ENCODE assay signal across 28 cellular contexts in the genomic region with DNA sequence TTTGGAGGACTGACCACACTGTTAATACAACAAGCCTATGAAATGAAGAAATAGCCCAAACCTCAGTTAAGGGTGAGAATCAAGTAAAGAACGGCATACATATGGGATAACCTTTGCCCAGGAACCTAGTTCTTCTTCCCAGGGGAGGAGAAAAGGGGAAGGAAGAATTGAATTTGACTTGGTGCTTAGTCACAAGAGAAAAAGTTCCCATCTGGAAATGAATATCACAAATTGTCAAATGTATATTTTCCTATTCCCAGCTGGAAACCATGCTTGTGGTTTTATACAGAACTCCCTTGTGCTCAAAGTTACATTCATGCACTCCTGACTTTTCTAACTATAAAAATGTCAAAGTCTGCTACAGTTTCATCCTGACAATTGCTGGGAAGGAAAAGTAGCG. TPM values are rescaled to one million over a fixed set of nuclear protein-coding genes. Genes with fewer than 3 reads are reported as not detected.
A peak's percentile ranks its signal among the peaks of the same experiment; 100 is the strongest.
DNase-seq lines count a peak whose midpoint lies in the region; ATAC-seq, FAIRE-seq and TF ChIP-seq lines count a peak whose summit lies in the region.
"Had no signal": no experiment of that assay in that cellular context is flagged by ENCODE, and none has a peak within 500 bp of the region (broad histone marks: within the 10 kb centered on the region; RNA-seq: fewer than 3 reads in every experiment).

No MANE protein-coding gene starts in this region.

- no peak overlapping the region for H2AFZ ChIP-seq in astrocyte (ENCODE audit: low read depth, low read length)

- ATAC-seq in upper lobe of right lung (peak; percentile 67), GM21367 (IDR thresholded peaks at IDR 0.05; ENCODE audit: unreplicated experiment) (no peak)
- ATAC-seq in stimulated activated effector memory CD8-positive, alpha-beta T cell treated with anti-CD3 and anti-CD28 coated beads, Interleukin-12 subunit alpha, Interleukin-12 subunit beta, amount 100 ng/mL, for 72 hours = no peak
- ATAC-seq: esophagus mucosa, natural killer cell, Panc1, right cardiac atrium had no signal

- FAIRE-seq in astrocyte (lab: Jason Lieb, UNC) = peak; percentile 70
- FAIRE-seq: GM12892, TTC549 had no signal

- peak overlapping the region; percentile 18 for H3K4me2 ChIP-seq in astrocyte (ENCODE audit: low read length)

- H3K4me3 ChIP-seq in astrocyte (ENCODE audit: insufficient read depth, low read depth, low read length) = no peak overlapping the region
- H3K4me3 ChIP-seq in upper lobe of right lung = no peak overlapping the region
- H3K4me3 ChIP-seq: cardiac muscle cell had no signal

- H3K27ac ChIP-seq in astrocyte (ENCODE audit: low read depth, low read length) = no peak overlapping the region
- H3K27ac ChIP-seq in upper lobe of right lung = no peak overlapping the region
- H3K27ac ChIP-seq: cardiac muscle cell had no signal

- no peak overlapping the region for H3K9ac ChIP-seq in astrocyte (ENCODE audit: low read length)

- H3K4me1 Mint-ChIP-seq in astrocyte (ENCODE audit: low read depth, unreplicated experiment) = peaks cover 23% of the 10 kb centered on the region
- H3K4me1 Mint-ChIP-seq in stimulated activated effector memory CD8-positive, alpha-beta T cell treated with anti-CD3 and anti-CD28 coated beads, Interleukin-12 subunit alpha, Interleukin-12 subunit beta, amount 100 ng/mL, for 72 hours = peaks cover 2% of the 10 kb centered on the region

- intact Hi-C loops in upper lobe of right lung (cut with DNase I) = no loop called here

- H3K9me3 ChIP-seq in astrocyte (ENCODE audit: insufficient read depth, low read depth, low read length) (no peaks in the 10 kb centered on the region), upper lobe of right lung (no peaks in the 10 kb centered on the region)

- no peaks in the 10 kb centered on the region for H3K36me3 Mint-ChIP-seq in astrocyte (ENCODE audit: low read depth, unreplicated experiment)
- H3K36me3 Mint-ChIP-seq in stimulated activated effector memory CD8-positive, alpha-beta T cell treated with anti-CD3 and anti-CD28 coated beads, Interleukin-12 subunit alpha, Interleukin-12 subunit beta, amount 100 ng/mL, for 72 hours = no peaks in the 10 kb centered on the region
- H3K36me3 Mint-ChIP-seq: CD4-positive, CD25-positive, alpha-beta regulatory T cell; natural killer cell; type B pancreatic cell had no signal

- TF ChIP-seq CTCF in astrocyte (IDR thresholded peaks at IDR 0.05; ENCODE audit: insufficient read depth, low read depth, low read length) = no peak
- no peak for TF ChIP-seq CTCF in upper lobe of right lung (IDR thresholded peaks at IDR 0.05)

- H4K20me1 ChIP-seq in astrocyte (ENCODE audit: insufficient read depth, low read length) = no peaks in the 10 kb centered on the region

- peak overlapping the region; percentile 35 for H3K27ac Mint-ChIP-seq in astrocyte (ENCODE audit: unreplicated experiment)
- H3K27ac Mint-ChIP-seq in stimulated activated effector memory CD8-positive, alpha-beta T cell treated with anti-CD3 and anti-CD28 coated beads, Interleukin-12 subunit alpha, Interleukin-12 subunit beta, amount 100 ng/mL, for 72 hours = no peak overlapping the region
- H3K27ac Mint-ChIP-seq: CD4-positive, CD25-positive, alpha-beta regulatory T cell; endodermal cell; type B pancreatic cell had no signal

- H3K9me3 Mint-ChIP-seq in astrocyte (ENCODE audit: unreplicated experiment) = no peaks in the 10 kb centered on the region
- H3K9me3 Mint-ChIP-seq in stimulated activated effector memory CD8-positive, alpha-beta T cell treated with anti-CD3 and anti-CD28 coated beads, Interleukin-12 subunit alpha, Interleukin-12 subunit beta, amount 100 ng/mL, for 72 hours = no peaks in the 10 kb centered on the region
- H3K9me3 Mint-ChIP-seq: CD4-positive, CD25-positive, alpha-beta regulatory T cell; endodermal cell; natural killer cell; type B pancreatic cell had no signal

- no peaks in the 10 kb centered on the region for H3K27me3 Mint-ChIP-seq in astrocyte (ENCODE audit: low read depth, unreplicated experiment)

- no peaks in the 10 kb centered on the region for H3K36me3 ChIP-seq in astrocyte (ENCODE audit: insufficient read depth, low read length)
- no peaks in the 10 kb centered on the region for H3K36me3 ChIP-seq in upper lobe of right lung
- H3K36me3 ChIP-seq: cardiac muscle cell had no signal

- DNase-seq in HCEC 1CT (peak; percentile 57), astrocyte (ENCODE audit: low read depth) (no peak), foreskin melanocyte (peak; percentile 58), upper lobe of right lung (no peak)
- DNase-seq in stimulated activated effector memory CD8-positive, alpha-beta T cell treated with anti-CD3 and anti-CD28 coated beads, Interleukin-12 subunit alpha, Interleukin-12 subunit beta, amount 100 ng/mL, for 72 hours (ENCODE audit: low spot score in 2 of 2) = no peak
- no peak for DNase-seq in stimulated activated CD4-positive, alpha-beta T cell treated with anti-CD3 and anti-CD28 coated beads, Interleukin-12 subunit alpha, Interleukin-12 subunit beta, amount 100 ng/mL, for 4 hours
- DNase-seq: activated CD4-positive, alpha-beta T cell treated with anti-CD3 and anti-CD28 coated beads, Interleukin-2, amount 50 U/mL, for 48 hours; activated CD8-positive, alpha-beta memory T cell treated with anti-CD3 and anti-CD28 coated beads, Interleukin-2, amount 50 U/mL, for 48 hours; activated naive CD4-positive, alpha-beta T cell treated with anti-CD3 and anti-CD28 coated beads, Interleukin-2, amount 50 U/mL, for 16 hours; CD4-positive, CD25-positive, alpha-beta regulatory T cell; endodermal cell; GOT3; islet precursor cell; natural killer cell; NCI-H1092 treated with DMSO at 0.1 percent for 48 hours; NCI-H187; NCI-H524 treated with DMSO at 0.1 percent for 48 hours; right cardiac atrium; SIG-M5; stimulated activated CD4-positive, alpha-beta T cell treated with anti-CD3 and anti-CD28 coated beads, Interleukin-4, amount 100 ng/mL, for 1 hour; T-helper 1 cell had no signal

- no peaks in the 10 kb centered on the region for H3K79me2 ChIP-seq in astrocyte (ENCODE audit: insufficient read depth, low read length)

- H3K27me3 ChIP-seq in astrocyte (ENCODE audit: insufficient read depth, low read length) (no peaks in the 10 kb centered on the region), upper lobe of right lung (no peaks in the 10 kb centered on the region)
- H3K27me3 ChIP-seq: cardiac muscle cell had no signal

- H3K4me3 Mint-ChIP-seq in astrocyte (ENCODE audit: unreplicated experiment) = no peak overlapping the region
- no peak overlapping the region for H3K4me3 Mint-ChIP-seq in stimulated activated effector memory CD8-positive, alpha-beta T cell treated with anti-CD3 and anti-CD28 coated beads, Interleukin-12 subunit alpha, Interleukin-12 subunit beta, amount 100 ng/mL, for 72 hours
- H3K4me3 Mint-ChIP-seq: CD4-positive, CD25-positive, alpha-beta regulatory T cell; endodermal cell; natural killer cell; type B pancreatic cell had no signal

- H3K4me1 ChIP-seq in astrocyte (ENCODE audit: insufficient read depth, low read length) (peaks cover 5% of the 10 kb centered on the region), upper lobe of right lung (peaks cover 5% of the 10 kb centered on the region)

RNA-seq across cellular contexts. Expression of gene GSAP, which starts 18.4 kb away (rescaled TPM):
- 2.7 and 4.1 TPM in 2 replicates for total RNA-seq in astrocyte
- 64.9 TPM for total RNA-seq in upper lobe of right lung

Comparison
In these comparisons a context has a peak if more than half of its experiments do, and no peak if none do; other contexts are left out.
1. DNase-seq: peak in HCEC 1CT (single experiment) and foreskin melanocyte (single experiment); none in astrocyte (single experiment), upper lobe of right lung (single experiment), stimulated activated effector memory CD8-positive, alpha-beta T cell treated with anti-CD3 and anti-CD28 coated beads, Interleukin-12 subunit alpha, Interleukin-12 subunit beta, amount 100 ng/mL, for 72 hours (0 of 2) and stimulated activated CD4-positive, alpha-beta T cell treated with anti-CD3 and anti-CD28 coated beads, Interleukin-12 subunit alpha, Interleukin-12 subunit beta, amount 100 ng/mL, for 4 hours (single experiment).
2. RNA of gene GSAP, which starts 18.4 kb away (total RNA-seq): 64.9 TPM in upper lobe of right lung (single experiment); 2.7 to 4.1 TPM in astrocyte; every median in the first group is over 10 times any median in the second.